Comparison of ENCODE assay signal across 9 cellular contexts in genomic region chr14:96104469-96105057, GRCh38.
A peak's percentile ranks its signal among the peaks of the same experiment; 100 is the strongest.
DNase-seq lines count a peak whose midpoint lies in the region; ATAC-seq, FAIRE-seq and TF ChIP-seq lines count a peak whose summit lies in the region.
"Had no signal": no experiment of that assay in that cellular context is flagged by ENCODE, and none has a peak within 500 bp of the region (broad histone marks: within the 10 kb centered on the region; RNA-seq: fewer than 3 reads in every experiment).

No MANE protein-coding gene starts in this region.

- no peak overlapping the region for H2BK20ac ChIP-seq in H1 (ENCODE audit: low read length)

- H2AK5ac ChIP-seq in H1 (ENCODE audit: low read depth, low read length) = no peak overlapping the region

- no peak overlapping the region for H3K27ac ChIP-seq in H1 (ENCODE audit: low read depth, low read length)

- no peak for TF ChIP-seq POLR2A in H1 (IDR thresholded peaks at IDR 0.05; ENCODE audit: control extremely low read depth in 1 of 2, low read depth in 2 of 2, low read length in 2 of 2)

- peaks cover 16% of the 10 kb centered on the region for H3K27me3 Mint-ChIP-seq in Calu3 (ENCODE audit: unreplicated experiment)

- no peaks in the 10 kb centered on the region for H3K4me1 ChIP-seq in H1 (replicated peaks in 1 of 4; ENCODE audit: control insufficient read depth in 3 of 4, insufficient read depth in 4 of 4, low read length in 3 of 4)

- H3K4me3 Mint-ChIP-seq in Calu3 (ENCODE audit: low read depth, unreplicated experiment) = no peak overlapping the region

- peaks cover 8% of the 10 kb centered on the region for H3K4me1 Mint-ChIP-seq in Calu3 (ENCODE audit: low read depth, unreplicated experiment)

- WGBS in H1 (ENCODE audit: extremely low coverage in 1 of 2, insufficient coverage in 1 of 2, insufficient read length in 1 of 2, insufficient replicate concordance in 2 of 2, low coverage in 1 of 2, low lambda C conversion rate in 2 of 2, missing lambda C conversion rate in 1 of 2), 2 experiments = 91% methylated on average over 19 of the region's 19 CpGs; no CpG with 5 or more reads in 1 of the 2 experiments

- peak overlapping the region; percentile 11; the same call in 1 of the 2 replicates for H4K8ac ChIP-seq in H1 (ENCODE audit: extremely low read depth, insufficient read depth, low read length)

- no peak overlapping the region for H3K18ac ChIP-seq in H1 (ENCODE audit: extremely low read depth, low read length)

- no peak overlapping the region for H2BK15ac ChIP-seq in H1 (ENCODE audit: low read length)

- no peaks in the 10 kb centered on the region for H3K36me3 Mint-ChIP-seq in Calu3 (ENCODE audit: insufficient read depth, unreplicated experiment)

- no peak for TF ChIP-seq EP300 in H1 (IDR thresholded peaks at IDR 0.05; ENCODE audit: borderline replicate concordance in 1 of 2, low read depth in 2 of 2, low read length in 2 of 2)

- H3K56ac ChIP-seq in H1 (replicated peaks; ENCODE audit: insufficient read length, low read depth, low read length) = no peak overlapping the region

- no peak for TF ChIP-seq CTCF in Calu3 (IDR thresholded peaks at IDR 0.05; ENCODE audit: unreplicated experiment)
- no peak for TF ChIP-seq CTCF in H1 (IDR thresholded peaks at IDR 0.05; ENCODE audit: control extremely low read depth in 1 of 3, insufficient read depth in 1 of 3, low read depth in 1 of 3, low read length in 3 of 3)

- no peak overlapping the region for H4K5ac ChIP-seq in H1 (ENCODE audit: insufficient read length, low read depth, low read length)

- H2BK12ac ChIP-seq in H1 (ENCODE audit: low read depth, low read length) = no peak overlapping the region

- H3K79me1 ChIP-seq in H1 (ENCODE audit: low read depth, low read length) = no peaks in the 10 kb centered on the region

- no peak overlapping the region for H3K14ac ChIP-seq in H1 (ENCODE audit: insufficient read length)

- no TSS peak for BruUV-seq in Calu3 (replicated peaks; lab: Mats Ljungman, UMichigan)

- no peak overlapping the region for H3K4me2 ChIP-seq in H1 (ENCODE audit: insufficient read depth in 1 of 2, low read depth in 2 of 2, low read length in 2 of 2)

- no peak overlapping the region for H4K91ac ChIP-seq in H1 (replicated peaks; ENCODE audit: insufficient read length, low read length)

- H3K9ac ChIP-seq in H1 (replicated peaks in 1 of 4; ENCODE audit: extremely low read depth in 1 of 4, low read depth in 3 of 4, low read length in 3 of 4) = no peak overlapping the region

- no peaks in the 10 kb centered on the region for H3K9me3 ChIP-seq in H1 (ENCODE audit: insufficient read depth in 2 of 2, low read depth in 1 of 2, low read length in 1 of 2)

- H3K23me2 ChIP-seq in H1 (ENCODE audit: low read depth, low read length) = no peaks in the 10 kb centered on the region; the same call in 1 of the 2 replicates

- no peak overlapping the region for H2AFZ ChIP-seq in H1 (ENCODE audit: low read length)

- no peak for ATAC-seq in HG03469 (IDR thresholded peaks at IDR 0.05; ENCODE audit: unreplicated experiment)
- ATAC-seq in GM18520 (IDR thresholded peaks at IDR 0.05; ENCODE audit: unreplicated experiment) = no peak
- ATAC-seq in GM19351 (IDR thresholded peaks at IDR 0.05; ENCODE audit: unreplicated experiment) = no peak
- ATAC-seq: Panc1 had no signal

- no peak overlapping the region for H3K27ac Mint-ChIP-seq in Calu3 (ENCODE audit: unreplicated experiment)

- H3K36me3 ChIP-seq in H1 (ENCODE audit: control insufficient read depth in 2 of 4, insufficient read depth in 4 of 4, low read length in 3 of 4) = no peaks in the 10 kb centered on the region

- no peak for TF ChIP-seq RAD21 in H1 (IDR thresholded peaks at IDR 0.05 in 1 of 2, conservative IDR thresholded peaks at IDR 0.05 in 1 of 2; ENCODE audit: low read depth in 2 of 2, low read length in 2 of 2)

- no peak overlapping the region for H3K23ac ChIP-seq in H1 (ENCODE audit: insufficient read length)

- H3K27me3 ChIP-seq in H1 (replicated peaks in 1 of 4; ENCODE audit: control insufficient read depth in 3 of 4, extremely low read depth in 1 of 4, insufficient read depth in 3 of 4, low read length in 3 of 4) = no peaks in the 10 kb centered on the region

- FAIRE-seq in H1 (lab: Jason Lieb, UNC) = no peak

- CTCF ChIA-PET in Calu3 (lab: Charles Lee) (no interaction called here), H1 (lab: Charles Lee; ENCODE audit: partially characterized antibody) (interaction anchor here (1.1 to 13.0 kb wide), 5 partner anchors 9 to 172 kb away, joined by 3 to 268 read pairs (median 4); no protein-coding TSS in a partner anchor)

- H2BK120ac ChIP-seq in H1 (replicated peaks; ENCODE audit: low read depth, low read length) = no peak overlapping the region

- H3K9me3 Mint-ChIP-seq in Calu3 (ENCODE audit: low read depth, unreplicated experiment) = no peaks in the 10 kb centered on the region

- peak; percentile 50 for DNase-seq in Calu3
- DNase-seq in MV-4-11 (lab: John Stamatoyannopoulos, UW) = peak; percentile 53
- DNase-seq in H1 (ENCODE audit: low read depth in 1 of 2, low spot score in 2 of 2) = no peak
- peak; percentile 94 for DNase-seq in myocyte (ENCODE audit: low read depth)
- no peak for DNase-seq in DMS114 treated with DMSO at 0.1 percent for 48 hours (lab: John Stamatoyannopoulos, UW; ENCODE audit: unreplicated experiment)

- intact Hi-C loops in Calu3 (cut with micrococcal nuclease; ENCODE audit: unreplicated experiment) = loop anchor here (10.0 kb wide), 1 partner anchor 100 kb away; the partner anchor contains the start of gene BDKRB2

- H2BK5ac ChIP-seq in H1 (ENCODE audit: low read depth, low read length) = no peak overlapping the region

- no peaks in the 10 kb centered on the region for H3K79me2 ChIP-seq in H1 (ENCODE audit: control insufficient read depth in 1 of 2, insufficient read depth in 2 of 2, low read length in 2 of 2)

- POLR2A ChIA-PET in H1 (lab: Charles Lee; ENCODE audit: partially characterized antibody) = no interaction called here

- no peaks in the 10 kb centered on the region for H4K20me1 ChIP-seq in H1 (replicated peaks in 1 of 2; ENCODE audit: control insufficient read depth in 1 of 2, insufficient read depth in 2 of 2, low read length in 2 of 2)

- H3K4me3 ChIP-seq in H1 (ENCODE audit: extremely low read depth in 1 of 4, insufficient read depth in 2 of 4, low read depth in 3 of 4, low read length in 4 of 4) = no peak overlapping the region

- H3K4ac ChIP-seq in H1 (replicated peaks; ENCODE audit: insufficient read length, low read depth, low read length) = no peak overlapping the region

TF ChIP-seq in H1, 55 proteins besides CTCF, POLR2A, EP300 and RAD21 (continues in another document):
- TF ChIP-seq RNF2 (IDR thresholded peaks at IDR 0.05; ENCODE audit: borderline replicate concordance, low read depth, low read length, missing control alignments, poor library complexity, severe bottlenecking) = no peak

Comparison
In these comparisons a context has a peak if more than half of its experiments do, and no peak if none do; other contexts are left out.
1. DNase-seq: peak in Calu3 (single experiment), MV-4-11 (single experiment) and myocyte (single experiment); none in H1 (0 of 2) and DMS114 treated with DMSO at 0.1 percent for 48 hours (single experiment).